ENCODE assay signal across 11 cellular contexts in the genomic region with DNA sequence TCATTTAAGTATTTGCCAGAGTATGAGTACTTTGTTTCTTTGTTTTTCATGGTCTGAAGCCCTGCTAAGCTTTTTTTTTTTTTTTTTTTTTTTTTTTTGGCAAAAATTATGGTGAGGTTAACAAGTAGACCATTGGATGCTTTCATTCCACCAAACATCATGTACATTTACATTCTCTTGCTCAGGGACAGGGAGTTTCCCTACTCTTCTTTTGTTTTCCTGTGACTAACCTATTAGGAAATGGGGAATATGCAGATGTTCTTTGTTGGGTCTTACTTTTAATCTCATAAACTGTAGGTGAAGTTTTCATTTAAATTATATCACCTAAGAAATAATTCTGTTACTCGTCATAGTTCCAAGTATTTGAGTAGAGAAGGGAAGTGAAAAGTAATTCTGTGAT. TPM values are rescaled to one million over a fixed set of nuclear protein-coding genes. Genes with fewer than 3 reads are reported as not detected.
DNase-seq lines count a peak whose midpoint lies in the region; ATAC-seq and TF ChIP-seq lines count a peak whose summit lies in the region.
"Not testable (repeated sequence)": the region's sequence is repeated elsewhere in the genome, so short reads cannot be mapped to it uniquely, and the experiment has no call there.
"Had no signal": no experiment of that assay in that cellular context is flagged by ENCODE, and none has a peak within 500 bp of the region (broad histone marks: within the 10 kb centered on the region; RNA-seq: fewer than 3 reads in every experiment).

No MANE protein-coding gene starts in this region.

- not testable (repeated sequence) for H3K4me3 Mint-ChIP-seq in activated T-cell treated with anti-CD3 and anti-CD28 coated beads, Interleukin-2, amount 50 U/mL, for 72 hours; chondrocyte (ENCODE audit: unreplicated experiment)

- H3K27ac ChIP-seq in left lung: not testable (repeated sequence)

- H3K9me3 Mint-ChIP-seq in activated T-cell treated with anti-CD3 and anti-CD28 coated beads, Interleukin-2, amount 50 U/mL, for 72 hours; chondrocyte (ENCODE audit: low read depth): not testable (repeated sequence)

- H3K27me3 ChIP-seq in left lung: not testable (repeated sequence)

- H3K27ac Mint-ChIP-seq in activated T-cell treated with anti-CD3 and anti-CD28 coated beads, Interleukin-2, amount 50 U/mL, for 72 hours: not testable (repeated sequence)
- peak overlapping the region; percentile 49 for H3K27ac Mint-ChIP-seq in chondrocyte (ENCODE audit: unreplicated experiment)

- not testable (repeated sequence) for TF ChIP-seq CTCF in chondrocyte (IDR thresholded peaks at IDR 0.05); left lung (IDR thresholded peaks at IDR 0.05)

- ATAC-seq in HG03432 (IDR thresholded peaks at IDR 0.05; ENCODE audit: unreplicated experiment) (peak; percentile 58), left lung (peak; percentile 34)
- ATAC-seq in activated CD4-positive, CD25-positive, alpha-beta regulatory T cell treated with anti-CD3 and anti-CD28 coated beads, Interleukin-2, amount 50 U/mL, for 24 hours: peak; percentile 79 to 85
- peak; percentile 63 to 74 for ATAC-seq in activated T-cell treated with anti-CD3 and anti-CD28 coated beads, Interleukin-2, amount 50 U/mL, for 72 hours (replicated peaks in 1 of 2)
- ATAC-seq in stimulated activated naive CD8-positive, alpha-beta T cell treated with anti-CD3 and anti-CD28 coated beads, Interleukin-15, Interleukin-2, amounts not matched to agents 100 U/mL and 50 U/mL, for 24 hours: peak; percentile 68

- H3K4me1 ChIP-seq in left lung: not testable (repeated sequence)

- intact Hi-C loops in left lung (cut with DNase I): not testable (repeated sequence)

- not testable (repeated sequence) for H3K4me1 Mint-ChIP-seq in activated T-cell treated with anti-CD3 and anti-CD28 coated beads, Interleukin-2, amount 50 U/mL, for 72 hours (ENCODE audit: low read depth); chondrocyte (ENCODE audit: low read depth)

- not testable (repeated sequence) for H3K36me3 Mint-ChIP-seq in activated T-cell treated with anti-CD3 and anti-CD28 coated beads, Interleukin-2, amount 50 U/mL, for 72 hours (ENCODE audit: insufficient read depth in 2 of 2); chondrocyte (ENCODE audit: low read depth)

- not testable (repeated sequence) for H3K36me3 ChIP-seq in left lung

- H3K4me3 ChIP-seq in left lung: not testable (repeated sequence)

- H3K27me3 Mint-ChIP-seq in activated T-cell treated with anti-CD3 and anti-CD28 coated beads, Interleukin-2, amount 50 U/mL, for 72 hours (ENCODE audit: low read depth); chondrocyte (ENCODE audit: low read depth): not testable (repeated sequence)

- not testable (repeated sequence) for DNase-seq in activated T-cell treated with anti-CD3 and anti-CD28 coated beads, Interleukin-2, amount 50 U/mL, for 72 hours; chondrocyte (ENCODE audit: low spot score); left lung; stimulated activated naive CD8-positive, alpha-beta T cell treated with anti-CD3 and anti-CD28 coated beads, Interleukin-15, Interleukin-2, amounts not matched to agents 100 U/mL and 50 U/mL, for 24 hours

- H3K9me3 ChIP-seq in left lung: not testable (repeated sequence)

RNA-seq across cellular contexts. Expression of a gene that starts 26.2 kb away (rescaled TPM):
- not detected for total RNA-seq in activated T-cell treated with anti-CD3 and anti-CD28 coated beads, Interleukin-2, amount 50 U/mL, for 72 hours
- total RNA-seq in chondrocyte (not detected in 3 replicates), left lung (not detected)
- total RNA-seq: B cell; Caco-2; CD4-positive, CD25-positive, alpha-beta regulatory T cell; CD8-positive, alpha-beta T cell; HFFc6 had no signal
